8 cellular contexts compared by ENCODE assay signal in the genomic region with DNA sequence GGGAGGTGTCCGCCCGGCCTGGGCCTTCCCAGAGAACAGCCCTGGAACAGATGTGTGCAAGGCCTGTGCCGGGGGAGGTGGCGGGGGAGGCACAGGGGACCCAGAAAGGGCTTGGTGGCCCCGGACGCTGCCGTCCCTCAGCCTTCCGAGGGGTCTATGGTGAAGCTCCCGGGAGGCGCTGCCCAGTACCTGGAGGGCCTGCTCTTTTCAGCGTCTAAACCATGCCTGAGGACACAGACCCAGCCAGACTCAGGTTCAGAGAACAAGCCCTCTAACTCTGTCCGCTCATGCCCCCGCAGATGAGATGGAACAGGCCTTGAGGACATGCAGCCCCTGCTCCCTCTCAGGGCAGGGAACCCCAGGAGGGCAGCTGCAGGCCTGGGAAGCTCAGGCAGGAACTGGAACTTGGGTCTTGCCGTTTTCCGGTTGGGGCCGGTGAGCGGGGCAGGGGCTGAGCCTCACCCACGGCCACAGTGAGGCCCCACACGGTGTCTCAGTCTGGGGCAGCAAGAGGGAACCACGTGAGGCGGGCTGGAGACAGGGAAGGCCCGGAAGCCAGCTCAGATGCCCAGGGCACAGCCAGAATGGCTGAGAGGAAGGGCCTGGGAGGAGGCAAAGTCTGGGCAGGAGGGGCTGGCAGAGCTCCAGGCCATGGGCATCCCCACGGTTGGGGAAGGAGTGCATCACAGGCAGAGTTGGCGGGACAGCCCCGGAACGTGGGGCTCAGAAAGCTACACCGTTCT. TPM values are rescaled to one million over a fixed set of nuclear protein-coding genes. Genes with fewer than 3 reads are reported as not detected.
A peak's percentile ranks its signal among the peaks of the same experiment; 100 is the strongest.
DNase-seq lines count a peak whose midpoint lies in the region; ATAC-seq and TF ChIP-seq lines count a peak whose summit lies in the region.

No MANE protein-coding gene starts in this region.

- no peaks in the 10 kb centered on the region for H3K9me3 Mint-ChIP-seq in activated naive CD8-positive, alpha-beta T cell treated with anti-CD3 and anti-CD28 coated beads, Interleukin-2, amount 10 ng/mL, durations not matched to agents 7 days and 5 days

- H3K27me3 Mint-ChIP-seq in activated naive CD8-positive, alpha-beta T cell treated with anti-CD3 and anti-CD28 coated beads, Interleukin-2, amount 10 ng/mL, durations not matched to agents 7 days and 5 days = no peaks in the 10 kb centered on the region

- H3K27me3 ChIP-seq in sigmoid colon (no peaks in the 10 kb centered on the region), MM.1S (replicated peaks; ENCODE audit: insufficient read depth, low read length) (no peaks in the 10 kb centered on the region)

- H3K79me2 ChIP-seq in MM.1S (ENCODE audit: low read length) = peaks cover 25% of the 10 kb centered on the region

- peaks cover 0 to 98% (median 90%) of the 10 kb centered on the region in 4 donors for H3K4me1 ChIP-seq in sigmoid colon
- H3K4me1 ChIP-seq in MM.1S (ENCODE audit: low read length) = no peaks in the 10 kb centered on the region

- ATAC-seq in activated naive CD8-positive, alpha-beta T cell treated with anti-CD3 and anti-CD28 coated beads, Interleukin-2, amount 10 ng/mL, durations not matched to agents 7 days and 5 days (ENCODE audit: low read depth) = no peak
- ATAC-seq in left cardiac atrium (peak; percentile 48 to 49), GM21423 (IDR thresholded peaks at IDR 0.05; ENCODE audit: unreplicated experiment) (no peak)

- DNase-seq in C1 segment of cervical spinal cord (lab: John Stamatoyannopoulos, UW) (peak in 12 of 14 donors; percentile 32 to 82 (median 67)), NCI-H226 (peak; percentile 94), left cardiac atrium (peak; percentile 86), sigmoid colon (peak; percentile 95), iPS-NIHi11 (ENCODE audit: low spot score) (no peak), MM.1S (no peak)
- no peak for DNase-seq in activated naive CD8-positive, alpha-beta T cell treated with anti-CD3 and anti-CD28 coated beads, Interleukin-2, amount 10 ng/mL, durations not matched to agents 7 days and 5 days

- 59 to 60% methylated on average over 27 of the region's 27 CpGs for WGBS in sigmoid colon, 2 donors

- peaks cover 14 to 50% (median 21%) of the 10 kb centered on the region in 4 donors for H3K36me3 ChIP-seq in sigmoid colon
- H3K36me3 ChIP-seq in MM.1S (replicated peaks; ENCODE audit: insufficient read depth, low read length) = peaks cover 3% of the 10 kb centered on the region; the same call in 1 of the 2 replicates

- H3F3A ChIP-seq in MM.1S (ENCODE audit: insufficient read depth, low read length) = no peaks in the 10 kb centered on the region

- H3K4me1 Mint-ChIP-seq in activated naive CD8-positive, alpha-beta T cell treated with anti-CD3 and anti-CD28 coated beads, Interleukin-2, amount 10 ng/mL, durations not matched to agents 7 days and 5 days = peaks cover 31% of the 10 kb centered on the region

- H3K4me3 ChIP-seq in sigmoid colon (peak overlapping the region in 1 of 4 donors; percentile 2), MM.1S (ENCODE audit: low read length) (no peak overlapping the region)

- peak overlapping the region; percentile 85 for H3K27ac Mint-ChIP-seq in activated naive CD8-positive, alpha-beta T cell treated with anti-CD3 and anti-CD28 coated beads, Interleukin-2, amount 10 ng/mL, durations not matched to agents 7 days and 5 days

- no peak for TF ChIP-seq CTCF in sigmoid colon (IDR thresholded peaks at IDR 0.05)
- no peak for TF ChIP-seq CTCF in MM.1S (IDR thresholded peaks at IDR 0.05; ENCODE audit: low read length)

- H3K9ac ChIP-seq in MM.1S (ENCODE audit: low read length) = no peak overlapping the region

- no peaks in the 10 kb centered on the region for H4K20me1 ChIP-seq in MM.1S (ENCODE audit: insufficient read depth, low read length)

- no peaks in the 10 kb centered on the region for H3K9me3 ChIP-seq in sigmoid colon
- H3K9me3 ChIP-seq in MM.1S (replicated peaks; ENCODE audit: insufficient read depth, low read length) = no peaks in the 10 kb centered on the region

- H3K36me3 Mint-ChIP-seq in activated naive CD8-positive, alpha-beta T cell treated with anti-CD3 and anti-CD28 coated beads, Interleukin-2, amount 10 ng/mL, durations not matched to agents 7 days and 5 days = peaks cover 22% of the 10 kb centered on the region

- no peak overlapping the region for H3K4me2 ChIP-seq in MM.1S (ENCODE audit: low read depth, low read length)

- H3K27ac ChIP-seq in sigmoid colon (peak overlapping the region; percentile 81 to 90 (median 86)), MM.1S (ENCODE audit: low read length) (no peak overlapping the region)

- H3K9me2 ChIP-seq in MM.1S (replicated peaks; ENCODE audit: insufficient read depth, low read length) = no peaks in the 10 kb centered on the region

- POLR2A ChIA-PET in activated naive CD8-positive, alpha-beta T cell treated with anti-CD3 and anti-CD28 coated beads, Interleukin-2, amount 10 ng/mL, durations not matched to agents 7 days and 5 days (lab: Charles Lee) = interaction anchor here (0.6 to 2.6 kb wide), 7 partner anchors 12 to 76 kb away, joined by 3 to 12 read pairs (median 5); partner anchors contain the start of genes CD7 and SLC16A3

- intact Hi-C loops in left cardiac atrium (cut with DNase I) (loop anchor here in 1 of 2 donors (10.0 kb wide), 1 partner anchor 53 kb away; no protein-coding TSS in a partner anchor), sigmoid colon (cut with DNase I) (loop anchor here (2.0 kb wide), 1 partner anchor 31 kb away; the partner anchor contains the start of gene CSNK1D)

- H2AFZ ChIP-seq in MM.1S (ENCODE audit: low read length) = no peak overlapping the region

- TF ChIP-seq EP300 in sigmoid colon (IDR thresholded peaks at IDR 0.05) = no peak

- TF ChIP-seq POLR2A in sigmoid colon (IDR thresholded peaks at IDR 0.05) = no peak

- H3K4me3 Mint-ChIP-seq in activated naive CD8-positive, alpha-beta T cell treated with anti-CD3 and anti-CD28 coated beads, Interleukin-2, amount 10 ng/mL, durations not matched to agents 7 days and 5 days = no peak overlapping the region

RNA-seq across cellular contexts. Expression of gene SLC16A3, which starts 12.5 kb away (rescaled TPM):
- 100 to 1,000 TPM; 195 to 211 TPM for total RNA-seq in activated naive CD8-positive, alpha-beta T cell treated with anti-CD3 and anti-CD28 coated beads, Interleukin-2, amount 10 ng/mL, durations not matched to agents 7 days and 5 days
- total RNA-seq in left cardiac atrium = 10 to 100 TPM; 18.4 to 35.7 TPM
- total RNA-seq in sigmoid colon = 10 to 100 TPM in 3 of 4 donors, 1 to 10 TPM in 1; 9.6 to 19.7 (median 11.6) TPM
- 100 to 1,000 TPM in 1 of 3 donors, 10 to 100 TPM in 2; 10.8 to 140 (median 37.9) TPM for polyA plus RNA-seq in sigmoid colon

RNA-seq across cellular contexts. Expression of gene CCDC57, which starts 28.7 kb away (rescaled TPM):
- 10 to 100 TPM; 79.5 to 81.7 TPM for total RNA-seq in activated naive CD8-positive, alpha-beta T cell treated with anti-CD3 and anti-CD28 coated beads, Interleukin-2, amount 10 ng/mL, durations not matched to agents 7 days and 5 days
- total RNA-seq in left cardiac atrium (10 to 100 TPM; 11.9 to 17.2 TPM), sigmoid colon (10 to 100 TPM; 13.3 to 34.1 (median 20.8) TPM)
- 10 to 100 TPM; 17.4 to 47.8 (median 25.4) TPM for polyA plus RNA-seq in sigmoid colon

RNA-seq across cellular contexts. Expression of gene CSNK1D, which starts 32.1 kb away (rescaled TPM):
- total RNA-seq in activated naive CD8-positive, alpha-beta T cell treated with anti-CD3 and anti-CD28 coated beads, Interleukin-2, amount 10 ng/mL, durations not matched to agents 7 days and 5 days = 100 to 1,000 TPM; 135 to 140 TPM
- total RNA-seq in left cardiac atrium (10 to 100 TPM; 63.6 to 88.2 TPM), sigmoid colon (10 to 100 TPM; 45.1 to 61.2 (median 48.9) TPM)
- 100 to 1,000 TPM in 1 of 3 donors, 10 to 100 TPM in 2; 55.9 to 142 (median 86.2) TPM for polyA plus RNA-seq in sigmoid colon

Comparison
In these comparisons a context has a peak if more than half of its experiments do, and no peak if none do; other contexts are left out.
1. DNase-seq: peak in C1 segment of cervical spinal cord (12 of 14), NCI-H226 (single experiment), left cardiac atrium (single experiment) and sigmoid colon (single experiment); none in activated naive CD8-positive, alpha-beta T cell treated with anti-CD3 and anti-CD28 coated beads, Interleukin-2, amount 10 ng/mL, durations not matched to agents 7 days and 5 days (single experiment), iPS-NIHi11 (single experiment) and MM.1S (single experiment).
2. ATAC-seq: peak in left cardiac atrium (2 of 2); none in activated naive CD8-positive, alpha-beta T cell treated with anti-CD3 and anti-CD28 coated beads, Interleukin-2, amount 10 ng/mL, durations not matched to agents 7 days and 5 days (single experiment) and GM21423 (single experiment).
3. RNA of gene SLC16A3, which starts 12.5 kb away (total RNA-seq): 195 to 211 TPM in activated naive CD8-positive, alpha-beta T cell treated with anti-CD3 and anti-CD28 coated beads, Interleukin-2, amount 10 ng/mL, durations not matched to agents 7 days and 5 days; 18.4 to 35.7 TPM in left cardiac atrium and 9.6 to 19.7 TPM in sigmoid colon; every median in the first group is over 4 times any median in the second.